1 cellular context compared by ENCODE assay signal in the genomic region with DNA sequence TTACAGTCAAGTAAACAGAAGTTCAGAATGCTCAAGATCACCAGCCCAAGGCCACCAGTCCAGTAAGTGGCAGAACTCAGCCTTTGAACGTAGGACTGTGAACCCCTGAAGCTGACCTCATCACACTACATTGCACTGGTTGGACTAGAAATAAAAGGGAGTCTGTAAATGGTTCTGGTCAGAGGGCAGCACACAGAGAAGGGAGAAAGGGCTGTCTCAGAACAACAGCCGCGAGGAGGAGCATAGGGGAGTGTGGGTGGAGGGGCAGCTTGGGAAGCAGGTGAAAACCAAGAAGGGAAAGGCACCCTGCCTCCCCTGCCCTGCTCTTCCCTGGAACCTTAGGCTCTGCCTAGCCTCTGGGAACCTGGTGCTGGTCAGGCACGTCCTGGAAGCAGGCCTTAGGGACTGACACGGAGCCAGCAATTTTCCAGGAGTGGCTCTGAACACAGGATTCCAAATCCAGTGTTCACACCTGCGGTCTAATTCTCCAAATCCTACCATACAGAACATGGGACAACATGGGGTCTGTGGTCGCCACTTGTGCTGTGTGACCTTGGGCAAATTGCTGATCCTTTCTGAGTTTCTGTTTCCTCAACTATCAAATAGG.
TF ChIP-seq lines count a peak whose summit lies in the region.

No MANE protein-coding gene starts in this region.

TF ChIP-seq in HepG2, 621 proteins besides CTCF, POLR2A, EP300 and RAD21 (continued from another document and continues in another):
- TF ChIP-seq, protein P1, sequence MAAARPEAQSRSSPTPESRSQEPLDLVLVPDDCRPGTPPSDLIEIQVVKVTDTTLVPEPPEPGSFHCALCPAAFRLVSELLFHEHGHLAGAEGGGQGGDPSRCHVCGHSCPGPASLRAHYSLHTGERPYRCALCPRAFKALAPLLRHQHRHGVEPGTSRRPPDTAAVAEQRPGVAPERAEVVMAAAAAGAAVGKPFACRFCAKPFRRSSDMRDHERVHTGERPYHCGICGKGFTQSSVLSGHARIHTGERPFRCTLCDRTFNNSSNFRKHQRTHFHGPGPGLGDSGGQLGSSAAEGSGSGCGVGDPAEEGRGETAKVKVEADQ (CRISPR knock-in tag; IDR thresholded peaks at IDR 0.05; ENCODE audit: borderline replicate concordance) = no peak
- TF ChIP-seq ZZZ3 (CRISPR knock-in tag; IDR thresholded peaks at IDR 0.05; ENCODE audit: borderline replicate concordance) (0 out of 2 replicates have a peak, but pooled peaks have one; percentile 8), ZMYM4 (CRISPR knock-in tag; IDR thresholded peaks at IDR 0.05) (peak; percentile 86), MTERF4 (CRISPR knock-in tag; IDR thresholded peaks at IDR 0.05) (peak; percentile 81; the same call in 1 of the 2 replicates), ZNF230 (CRISPR knock-in tag; IDR thresholded peaks at IDR 0.05) (no peak), ATAD3A (CRISPR knock-in tag; IDR thresholded peaks at IDR 0.05) (no peak), GABPB1 (CRISPR knock-in tag; IDR thresholded peaks at IDR 0.05) (no peak), MIER2 (CRISPR knock-in tag; IDR thresholded peaks at IDR 0.05) (peak; percentile 70; the same call in 1 of the 2 replicates), ZMAT3 (CRISPR knock-in tag; conservative IDR thresholded peaks at IDR 0.05) (no peak), SPEN (CRISPR knock-in tag; IDR thresholded peaks at IDR 0.05; ENCODE audit: low read depth) (0 out of 2 replicates have a peak, but pooled peaks have one; percentile 46), ZBTB20 (CRISPR knock-in tag; IDR thresholded peaks at IDR 0.05; ENCODE audit: borderline replicate concordance, low read depth) (peak; percentile 67; the same call in 1 of the 2 replicates), ZNF468 (CRISPR knock-in tag; IDR thresholded peaks at IDR 0.05) (no peak), EZH2 (conservative IDR thresholded peaks at IDR 0.05; ENCODE audit: low read depth, low read length) (no peak), ZNF660 (CRISPR knock-in tag; IDR thresholded peaks at IDR 0.05; ENCODE audit: borderline replicate concordance, low read depth) (no peak), CHD2 (IDR thresholded peaks at IDR 0.05; ENCODE audit: low read depth, low read length) (no peak), NR3C1 (CRISPR knock-in tag; IDR thresholded peaks at IDR 0.05) (no peak), ZNF720 (CRISPR knock-in tag; IDR thresholded peaks at IDR 0.05) (no peak), DPF2 (CRISPR knock-in tag; IDR thresholded peaks at IDR 0.05; ENCODE audit: borderline replicate concordance, low read depth) (peak; percentile 74; the same call in 1 of the 2 replicates), ZNF136 (CRISPR knock-in tag; IDR thresholded peaks at IDR 0.05; ENCODE audit: low read depth) (no peak), MED13 (CRISPR knock-in tag; IDR thresholded peaks at IDR 0.05) (no peak), ZSCAN9 (CRISPR knock-in tag; IDR thresholded peaks at IDR 0.05; ENCODE audit: borderline replicate concordance) (no peak), TERF1 (CRISPR knock-in tag; IDR thresholded peaks at IDR 0.05) (no peak), SAP130 (CRISPR knock-in tag; IDR thresholded peaks at IDR 0.05; ENCODE audit: low read depth) (peak; percentile 67), SMAD3 (CRISPR knock-in tag; IDR thresholded peaks at IDR 0.05) (0 out of 2 replicates have a peak, but pooled peaks have one; percentile 10), ZNF446 (CRISPR knock-in tag; IDR thresholded peaks at IDR 0.05) (no peak), ZNF549 (CRISPR knock-in tag; IDR thresholded peaks at IDR 0.05) (no peak), ZNF329 (CRISPR knock-in tag; IDR thresholded peaks at IDR 0.05; ENCODE audit: low read depth) (no peak), ZNF674 (CRISPR knock-in tag; IDR thresholded peaks at IDR 0.05; ENCODE audit: low read depth) (no peak), ZNF431 (CRISPR knock-in tag; IDR thresholded peaks at IDR 0.05; ENCODE audit: borderline replicate concordance, low read depth) (no peak), ZNF235 (CRISPR knock-in tag; IDR thresholded peaks at IDR 0.05; ENCODE audit: borderline replicate concordance) (no peak), ZSCAN12 (CRISPR knock-in tag; IDR thresholded peaks at IDR 0.05) (no peak), XBP1 (CRISPR knock-in tag; IDR thresholded peaks at IDR 0.05) (0 out of 2 replicates have a peak, but pooled peaks have one; percentile 76), FIP1L1 (IDR thresholded peaks at IDR 0.05; ENCODE audit: borderline replicate concordance, insufficient read depth, low read depth, low read length) (no peak), ZFX (CRISPR knock-in tag; IDR thresholded peaks at IDR 0.05; ENCODE audit: low read depth) (peak; percentile 47; the same call in 1 of the 2 replicates), ZNF7 (CRISPR knock-in tag; IDR thresholded peaks at IDR 0.05) (no peak), ZNF282 (IDR thresholded peaks at IDR 0.05; ENCODE audit: partially characterized antibody) (no peak), RARA (CRISPR knock-in tag; IDR thresholded peaks at IDR 0.05) (peak; percentile 70), ZKSCAN8 (CRISPR knock-in tag; IDR thresholded peaks at IDR 0.05; ENCODE audit: borderline replicate concordance) (no peak), ZNF382 (CRISPR knock-in tag; IDR thresholded peaks at IDR 0.05; ENCODE audit: borderline replicate concordance) (no peak), ZBTB3 (CRISPR knock-in tag; IDR thresholded peaks at IDR 0.05; ENCODE audit: borderline replicate concordance, low read depth) (no peak), SOX6 (IDR thresholded peaks at IDR 0.05) (no peak), SOX6 (CRISPR knock-in tag; IDR thresholded peaks at IDR 0.05) (peak; percentile 58), ZNF234 (CRISPR knock-in tag; conservative IDR thresholded peaks at IDR 0.05) (no peak), HHEX (CRISPR knock-in tag; IDR thresholded peaks at IDR 0.05) (no peak; the same call in 1 of the 2 replicates), MAFK (conservative IDR thresholded peaks at IDR 0.05 in 1 of 2, IDR thresholded peaks at IDR 0.05 in 1 of 2; ENCODE audit: low read length in 2 of 2) (no peak), ZNF33B (CRISPR knock-in tag; IDR thresholded peaks at IDR 0.05) (0 out of 2 replicates have a peak, but pooled peaks have one; percentile 11), HOXA3 (CRISPR knock-in tag; IDR thresholded peaks at IDR 0.05) (peak; percentile 66; the same call in 1 of the 2 replicates), ZNF343 (CRISPR knock-in tag; IDR thresholded peaks at IDR 0.05) (no peak), ZNF747 (CRISPR knock-in tag; IDR thresholded peaks at IDR 0.05; ENCODE audit: borderline replicate concordance) (no peak), ZNF850 (CRISPR knock-in tag; conservative IDR thresholded peaks at IDR 0.05) (0 out of 2 replicates have a peak, but pooled peaks have one; percentile 9), SRSF1 (optimal IDR thresholded peaks at IDR 0.05; ENCODE audit: low read depth, low read length) (no peak)
- TF ChIP-seq, protein P2, sequence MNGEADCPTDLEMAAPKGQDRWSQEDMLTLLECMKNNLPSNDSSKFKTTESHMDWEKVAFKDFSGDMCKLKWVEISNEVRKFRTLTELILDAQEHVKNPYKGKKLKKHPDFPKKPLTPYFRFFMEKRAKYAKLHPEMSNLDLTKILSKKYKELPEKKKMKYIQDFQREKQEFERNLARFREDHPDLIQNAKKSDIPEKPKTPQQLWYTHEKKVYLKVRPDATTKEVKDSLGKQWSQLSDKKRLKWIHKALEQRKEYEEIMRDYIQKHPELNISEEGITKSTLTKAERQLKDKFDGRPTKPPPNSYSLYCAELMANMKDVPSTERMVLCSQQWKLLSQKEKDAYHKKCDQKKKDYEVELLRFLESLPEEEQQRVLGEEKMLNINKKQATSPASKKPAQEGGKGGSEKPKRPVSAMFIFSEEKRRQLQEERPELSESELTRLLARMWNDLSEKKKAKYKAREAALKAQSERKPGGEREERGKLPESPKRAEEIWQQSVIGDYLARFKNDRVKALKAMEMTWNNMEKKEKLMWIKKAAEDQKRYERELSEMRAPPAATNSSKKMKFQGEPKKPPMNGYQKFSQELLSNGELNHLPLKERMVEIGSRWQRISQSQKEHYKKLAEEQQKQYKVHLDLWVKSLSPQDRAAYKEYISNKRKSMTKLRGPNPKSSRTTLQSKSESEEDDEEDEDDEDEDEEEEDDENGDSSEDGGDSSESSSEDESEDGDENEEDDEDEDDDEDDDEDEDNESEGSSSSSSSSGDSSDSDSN (CRISPR knock-in tag; IDR thresholded peaks at IDR 0.05) = peak; percentile 50; the same call in 1 of the 2 replicates
- TF ChIP-seq, protein P3, sequence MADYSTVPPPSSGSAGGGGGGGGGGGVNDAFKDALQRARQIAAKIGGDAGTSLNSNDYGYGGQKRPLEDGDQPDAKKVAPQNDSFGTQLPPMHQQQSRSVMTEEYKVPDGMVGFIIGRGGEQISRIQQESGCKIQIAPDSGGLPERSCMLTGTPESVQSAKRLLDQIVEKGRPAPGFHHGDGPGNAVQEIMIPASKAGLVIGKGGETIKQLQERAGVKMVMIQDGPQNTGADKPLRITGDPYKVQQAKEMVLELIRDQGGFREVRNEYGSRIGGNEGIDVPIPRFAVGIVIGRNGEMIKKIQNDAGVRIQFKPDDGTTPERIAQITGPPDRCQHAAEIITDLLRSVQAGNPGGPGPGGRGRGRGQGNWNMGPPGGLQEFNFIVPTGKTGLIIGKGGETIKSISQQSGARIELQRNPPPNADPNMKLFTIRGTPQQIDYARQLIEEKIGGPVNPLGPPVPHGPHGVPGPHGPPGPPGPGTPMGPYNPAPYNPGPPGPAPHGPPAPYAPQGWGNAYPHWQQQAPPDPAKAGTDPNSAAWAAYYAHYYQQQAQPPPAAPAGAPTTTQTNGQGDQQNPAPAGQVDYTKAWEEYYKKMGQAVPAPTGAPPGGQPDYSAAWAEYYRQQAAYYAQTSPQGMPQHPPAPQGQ (CRISPR knock-in tag; IDR thresholded peaks at IDR 0.05; ENCODE audit: borderline replicate concordance) = no peak
- TF ChIP-seq, protein P4, sequence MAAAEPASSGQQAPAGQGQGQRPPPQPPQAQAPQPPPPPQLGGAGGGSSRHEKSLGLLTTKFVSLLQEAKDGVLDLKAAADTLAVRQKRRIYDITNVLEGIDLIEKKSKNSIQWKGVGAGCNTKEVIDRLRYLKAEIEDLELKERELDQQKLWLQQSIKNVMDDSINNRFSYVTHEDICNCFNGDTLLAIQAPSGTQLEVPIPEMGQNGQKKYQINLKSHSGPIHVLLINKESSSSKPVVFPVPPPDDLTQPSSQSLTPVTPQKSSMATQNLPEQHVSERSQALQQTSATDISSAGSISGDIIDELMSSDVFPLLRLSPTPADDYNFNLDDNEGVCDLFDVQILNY (CRISPR knock-in tag; conservative IDR thresholded peaks at IDR 0.05) = no peak
- TF ChIP-seq, protein P5, sequence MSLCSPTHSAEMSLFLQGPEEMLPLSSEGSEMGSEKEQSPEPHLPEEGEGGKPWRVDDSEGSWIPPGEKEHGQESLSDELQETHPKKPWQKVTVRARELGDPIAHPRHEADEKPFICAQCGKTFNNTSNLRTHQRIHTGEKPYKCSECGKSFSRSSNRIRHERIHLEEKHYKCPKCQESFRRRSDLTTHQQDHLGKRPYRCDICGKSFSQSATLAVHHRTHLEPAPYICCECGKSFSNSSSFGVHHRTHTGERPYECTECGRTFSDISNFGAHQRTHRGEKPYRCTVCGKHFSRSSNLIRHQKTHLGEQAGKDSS (CRISPR knock-in tag; IDR thresholded peaks at IDR 0.05; ENCODE audit: borderline replicate concordance, low read depth) = 0 out of 2 replicates have a peak, but pooled peaks have one; percentile 35
- TF ChIP-seq, protein P6, sequence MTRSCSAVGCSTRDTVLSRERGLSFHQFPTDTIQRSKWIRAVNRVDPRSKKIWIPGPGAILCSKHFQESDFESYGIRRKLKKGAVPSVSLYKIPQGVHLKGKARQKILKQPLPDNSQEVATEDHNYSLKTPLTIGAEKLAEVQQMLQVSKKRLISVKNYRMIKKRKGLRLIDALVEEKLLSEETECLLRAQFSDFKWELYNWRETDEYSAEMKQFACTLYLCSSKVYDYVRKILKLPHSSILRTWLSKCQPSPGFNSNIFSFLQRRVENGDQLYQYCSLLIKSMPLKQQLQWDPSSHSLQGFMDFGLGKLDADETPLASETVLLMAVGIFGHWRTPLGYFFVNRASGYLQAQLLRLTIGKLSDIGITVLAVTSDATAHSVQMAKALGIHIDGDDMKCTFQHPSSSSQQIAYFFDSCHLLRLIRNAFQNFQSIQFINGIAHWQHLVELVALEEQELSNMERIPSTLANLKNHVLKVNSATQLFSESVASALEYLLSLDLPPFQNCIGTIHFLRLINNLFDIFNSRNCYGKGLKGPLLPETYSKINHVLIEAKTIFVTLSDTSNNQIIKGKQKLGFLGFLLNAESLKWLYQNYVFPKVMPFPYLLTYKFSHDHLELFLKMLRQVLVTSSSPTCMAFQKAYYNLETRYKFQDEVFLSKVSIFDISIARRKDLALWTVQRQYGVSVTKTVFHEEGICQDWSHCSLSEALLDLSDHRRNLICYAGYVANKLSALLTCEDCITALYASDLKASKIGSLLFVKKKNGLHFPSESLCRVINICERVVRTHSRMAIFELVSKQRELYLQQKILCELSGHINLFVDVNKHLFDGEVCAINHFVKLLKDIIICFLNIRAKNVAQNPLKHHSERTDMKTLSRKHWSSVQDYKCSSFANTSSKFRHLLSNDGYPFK (CRISPR knock-in tag; IDR thresholded peaks at IDR 0.05; ENCODE audit: borderline replicate concordance) = peak; percentile 17; the same call in 1 of the 2 replicates
- TF ChIP-seq, protein P7, sequence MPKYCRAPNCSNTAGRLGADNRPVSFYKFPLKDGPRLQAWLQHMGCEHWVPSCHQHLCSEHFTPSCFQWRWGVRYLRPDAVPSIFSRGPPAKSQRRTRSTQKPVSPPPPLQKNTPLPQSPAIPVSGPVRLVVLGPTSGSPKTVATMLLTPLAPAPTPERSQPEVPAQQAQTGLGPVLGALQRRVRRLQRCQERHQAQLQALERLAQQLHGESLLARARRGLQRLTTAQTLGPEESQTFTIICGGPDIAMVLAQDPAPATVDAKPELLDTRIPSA (CRISPR knock-in tag; IDR thresholded peaks at IDR 0.05; ENCODE audit: borderline replicate concordance) = no peak
